ENCODE assay signal across 1 cellular context in the genomic region with DNA sequence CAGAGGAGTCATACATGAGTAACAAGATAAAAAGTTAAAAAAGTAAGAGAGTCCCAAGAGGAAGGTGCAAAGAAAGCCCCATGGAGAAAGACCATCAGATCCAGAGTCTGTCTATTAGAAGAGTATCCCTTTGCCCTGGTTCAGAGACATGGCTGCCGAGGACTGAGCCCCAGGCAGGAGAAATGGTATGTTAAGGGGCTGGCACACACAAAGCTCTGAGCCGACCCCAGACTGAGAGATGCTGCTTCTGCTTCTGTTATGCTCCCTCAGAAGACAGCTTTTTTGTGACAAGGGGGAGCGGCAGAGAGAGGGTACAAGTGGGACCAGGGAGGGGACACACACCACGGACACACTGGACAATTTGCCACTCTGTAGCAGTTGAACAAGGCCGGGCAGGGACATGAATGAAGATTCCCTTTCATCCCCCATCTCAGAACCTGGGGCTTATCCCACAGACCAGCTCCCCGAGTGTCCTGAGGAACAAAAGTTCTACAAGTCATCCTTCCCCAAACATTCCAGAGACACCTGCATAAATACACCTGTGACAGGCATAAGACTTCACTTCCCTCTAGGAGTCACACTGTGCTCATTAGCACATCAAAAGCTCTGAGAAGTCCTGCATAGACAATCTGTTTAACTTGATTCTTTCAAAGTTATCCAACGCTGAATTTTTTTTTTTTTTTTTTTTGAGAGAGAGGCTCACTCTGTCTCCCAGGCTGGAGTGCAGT.
TF ChIP-seq lines count a peak whose summit lies in the region.

No MANE protein-coding gene starts in this region.

TF ChIP-seq in GM23338, 12 proteins besides CTCF, POLR2A, EP300 and RAD21 (continued from another document):
- TF ChIP-seq, protein P1, sequence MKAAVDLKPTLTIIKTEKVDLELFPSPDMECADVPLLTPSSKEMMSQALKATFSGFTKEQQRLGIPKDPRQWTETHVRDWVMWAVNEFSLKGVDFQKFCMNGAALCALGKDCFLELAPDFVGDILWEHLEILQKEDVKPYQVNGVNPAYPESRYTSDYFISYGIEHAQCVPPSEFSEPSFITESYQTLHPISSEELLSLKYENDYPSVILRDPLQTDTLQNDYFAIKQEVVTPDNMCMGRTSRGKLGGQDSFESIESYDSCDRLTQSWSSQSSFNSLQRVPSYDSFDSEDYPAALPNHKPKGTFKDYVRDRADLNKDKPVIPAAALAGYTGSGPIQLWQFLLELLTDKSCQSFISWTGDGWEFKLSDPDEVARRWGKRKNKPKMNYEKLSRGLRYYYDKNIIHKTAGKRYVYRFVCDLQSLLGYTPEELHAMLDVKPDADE (IDR thresholded peaks at IDR 0.05), result 0 out of 2 replicates have a peak, but pooled peaks have one; percentile 22
- TF ChIP-seq ZNF331 (CRISPR knock-in tag; IDR thresholded peaks at IDR 0.05; ENCODE audit: low read depth), result no peak
- TF ChIP-seq, protein P2, sequence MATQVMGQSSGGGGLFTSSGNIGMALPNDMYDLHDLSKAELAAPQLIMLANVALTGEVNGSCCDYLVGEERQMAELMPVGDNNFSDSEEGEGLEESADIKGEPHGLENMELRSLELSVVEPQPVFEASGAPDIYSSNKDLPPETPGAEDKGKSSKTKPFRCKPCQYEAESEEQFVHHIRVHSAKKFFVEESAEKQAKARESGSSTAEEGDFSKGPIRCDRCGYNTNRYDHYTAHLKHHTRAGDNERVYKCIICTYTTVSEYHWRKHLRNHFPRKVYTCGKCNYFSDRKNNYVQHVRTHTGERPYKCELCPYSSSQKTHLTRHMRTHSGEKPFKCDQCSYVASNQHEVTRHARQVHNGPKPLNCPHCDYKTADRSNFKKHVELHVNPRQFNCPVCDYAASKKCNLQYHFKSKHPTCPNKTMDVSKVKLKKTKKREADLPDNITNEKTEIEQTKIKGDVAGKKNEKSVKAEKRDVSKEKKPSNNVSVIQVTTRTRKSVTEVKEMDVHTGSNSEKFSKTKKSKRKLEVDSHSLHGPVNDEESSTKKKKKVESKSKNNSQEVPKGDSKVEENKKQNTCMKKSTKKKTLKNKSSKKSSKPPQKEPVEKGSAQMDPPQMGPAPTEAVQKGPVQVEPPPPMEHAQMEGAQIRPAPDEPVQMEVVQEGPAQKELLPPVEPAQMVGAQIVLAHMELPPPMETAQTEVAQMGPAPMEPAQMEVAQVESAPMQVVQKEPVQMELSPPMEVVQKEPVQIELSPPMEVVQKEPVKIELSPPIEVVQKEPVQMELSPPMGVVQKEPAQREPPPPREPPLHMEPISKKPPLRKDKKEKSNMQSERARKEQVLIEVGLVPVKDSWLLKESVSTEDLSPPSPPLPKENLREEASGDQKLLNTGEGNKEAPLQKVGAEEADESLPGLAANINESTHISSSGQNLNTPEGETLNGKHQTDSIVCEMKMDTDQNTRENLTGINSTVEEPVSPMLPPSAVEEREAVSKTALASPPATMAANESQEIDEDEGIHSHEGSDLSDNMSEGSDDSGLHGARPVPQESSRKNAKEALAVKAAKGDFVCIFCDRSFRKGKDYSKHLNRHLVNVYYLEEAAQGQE (IDR thresholded peaks at IDR 0.05; ENCODE audit: unreplicated experiment), result no peak
- TF ChIP-seq POLR2AphosphoS5 (IDR thresholded peaks at IDR 0.05; ENCODE audit: low read depth), result no peak
- no peak for TF ChIP-seq JUNB (IDR thresholded peaks at IDR 0.05; ENCODE audit: unreplicated experiment)
- no peak for TF ChIP-seq EZH2phosphoT487 (IDR thresholded peaks at IDR 0.05; ENCODE audit: unreplicated experiment)
- no peak for TF ChIP-seq ZNF114 (CRISPR knock-in tag; IDR thresholded peaks at IDR 0.05)
